In the genomic region with DNA sequence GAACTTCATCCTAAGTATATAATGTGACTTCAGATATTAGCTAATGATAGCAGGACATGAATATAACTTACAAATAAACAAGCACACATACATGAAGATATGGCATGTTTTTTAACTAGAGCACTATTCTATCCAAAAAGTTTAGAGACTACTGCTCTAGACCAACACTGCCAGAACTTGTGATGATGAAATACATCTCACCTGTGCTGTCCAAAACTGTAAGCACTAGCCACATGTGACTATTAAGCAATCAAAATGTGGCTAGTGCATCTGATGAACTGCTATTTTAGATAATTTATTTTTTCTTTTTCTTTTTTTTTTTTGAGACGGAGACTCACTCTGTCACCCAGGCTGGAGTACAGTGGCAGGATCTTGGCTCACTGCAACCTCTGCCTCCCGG, we compare ENCODE assay signal across 30 cellular contexts.
"Had no signal": no experiment of that assay in that cellular context is flagged by ENCODE, and none has a peak within 500 bp of the region (broad histone marks: within the 10 kb centered on the region; RNA-seq: fewer than 3 reads in every experiment).

No MANE protein-coding gene starts in this region.

- H3K4me2 ChIP-seq: neural progenitor cell, smooth muscle cell had no signal

- H3K36me3 Mint-ChIP-seq: memory B cell had no signal

- H3K27ac Mint-ChIP-seq: endodermal cell; memory B cell; naive B cell; nephron; neural progenitor cell; progenitor cell of endocrine pancreas; stimulated activated naive CD8-positive, alpha-beta T cell treated with anti-CD3 and anti-CD28 coated beads, Interleukin-15, amount 100 ng/mL, for 72 hours had no signal

- H3K27me3 ChIP-seq: dorsolateral prefrontal cortex, esophagus muscularis mucosa, foreskin keratinocyte, heart right ventricle, neural progenitor cell, suprapubic skin, transverse colon, upper lobe of right lung, uterus had no signal

- DNase-seq: dorsolateral prefrontal cortex; effector CD4-positive, alpha-beta T cell; endodermal cell; foreskin keratinocyte; glutamatergic neuron; heart right ventricle; hippocampal formation; left cardiac atrium; left ventricle myocardium superior; mucosa of descending colon; naive B cell; stimulated activated CD4-positive, alpha-beta T cell treated with anti-CD3 and anti-CD28 coated beads, Interleukin-12 subunit alpha, Interleukin-12 subunit beta, amount 100 ng/mL, for 4 hours; stimulated activated CD4-positive, alpha-beta T cell treated with anti-CD3 and anti-CD28 coated beads, Interleukin-1b, Interleukin-23, amount 100 ng/mL, for 48 hours; stimulated activated CD4-positive, alpha-beta T cell treated with anti-CD3 and anti-CD28 coated beads, Interleukin-4, amount 100 ng/mL, for 1 hour; stimulated activated CD8-positive, alpha-beta memory T cell treated with anti-CD3 and anti-CD28 coated beads, Interleukin-4, amount 100 ng/mL, for 48 hours; stimulated activated naive CD4-positive, alpha-beta T cell; stimulated activated naive CD8-positive, alpha-beta T cell treated with anti-CD3 and anti-CD28 coated beads, Interleukin-15, amount 100 ng/mL, for 72 hours; transverse colon; upper lobe of right lung; uterus had no signal

- H3K4me1 Mint-ChIP-seq: memory B cell had no signal

- H3K27ac ChIP-seq: dorsolateral prefrontal cortex, esophagus muscularis mucosa, foreskin keratinocyte, heart right ventricle, neural progenitor cell, parathyroid adenoma, suprapubic skin, transverse colon, upper lobe of right lung, uterus had no signal

- H2AFZ ChIP-seq: neural progenitor cell, parathyroid adenoma had no signal

- H3K9ac ChIP-seq: neural progenitor cell, parathyroid adenoma had no signal

- H3K9me3 ChIP-seq: esophagus muscularis mucosa, heart right ventricle, mucosa of descending colon, suprapubic skin, transverse colon, upper lobe of right lung, uterus had no signal

- H3K4me1 ChIP-seq: foreskin keratinocyte had no signal

- H3K27me3 Mint-ChIP-seq: progenitor cell of endocrine pancreas; stimulated activated naive CD8-positive, alpha-beta T cell treated with anti-CD3 and anti-CD28 coated beads, Interleukin-15, amount 100 ng/mL, for 72 hours had no signal

- H3K9me3 Mint-ChIP-seq: endodermal cell; memory B cell; naive B cell; nephron; neural progenitor cell; stimulated activated naive CD8-positive, alpha-beta T cell treated with anti-CD3 and anti-CD28 coated beads, Interleukin-15, amount 100 ng/mL, for 72 hours had no signal

- H3K4me3 Mint-ChIP-seq: endodermal cell, memory B cell, naive B cell, nephron, neural progenitor cell had no signal

- ATAC-seq: foreskin keratinocyte; heart right ventricle; left cardiac atrium; left ventricle myocardium superior; mucosa of descending colon; sciatic nerve; stimulated activated naive CD8-positive, alpha-beta T cell treated with anti-CD3 and anti-CD28 coated beads, Interleukin-15, amount 100 ng/mL, for 72 hours; upper lobe of right lung had no signal

- H3K4me3 ChIP-seq: esophagus muscularis mucosa, heart right ventricle, lung, mucosa of descending colon, neural progenitor cell, smooth muscle cell, suprapubic skin, transverse colon, upper lobe of right lung, uterus had no signal

- H3K36me3 ChIP-seq: neural progenitor cell, suprapubic skin, transverse colon, uterus had no signal
